Comparison of ENCODE assay signal across 11 cellular contexts in genomic region chr16:27242398-27242797, GRCh38. TPM values are rescaled to one million over a fixed set of nuclear protein-coding genes. Genes with fewer than 3 reads are reported as not detected.
DNase-seq lines count a peak whose midpoint lies in the region; ATAC-seq, FAIRE-seq and TF ChIP-seq lines count a peak whose summit lies in the region.
"Had no signal": no experiment of that assay in that cellular context is flagged by ENCODE, and none has a peak within 500 bp of the region (broad histone marks: within the 10 kb centered on the region; RNA-seq: fewer than 3 reads in every experiment).

No MANE protein-coding gene starts in this region.

- TF ChIP-seq EP300 in A549 (IDR thresholded peaks at IDR 0.05): no peak

- no peak for TF ChIP-seq CTCF in A549 (IDR thresholded peaks at IDR 0.05)
- no peak for TF ChIP-seq CTCF in nephron progenitor cell (IDR thresholded peaks at IDR 0.05)

- H3K27ac Mint-ChIP-seq in nephron progenitor cell: peak overlapping the region; percentile 62

- H3K36me3 ChIP-seq in KOPT-K1 (ENCODE audit: insufficient read depth, low read length): no peaks in the 10 kb centered on the region; the same call in 1 of the 2 replicates

- peak overlapping the region; percentile 51 for H3K4me2 ChIP-seq in A549

- DNase-seq in A549 (ENCODE audit: low read depth in 1 of 2, low spot score in 1 of 2) (no peak), nephron progenitor cell (no peak), SIG-M5 (lab: John Stamatoyannopoulos, UW) (no peak), nucleus accumbens (lab: John Stamatoyannopoulos, UW) (no peak), NCI-H2227 (lab: John Stamatoyannopoulos, UW; ENCODE audit: unreplicated experiment) (no peak), GOT3 (lab: John Stamatoyannopoulos, UW) (no peak)
- DNase-seq: DMS79 treated with DMSO at 0.1 percent for 48 hours, NCI-H2029, T1000 had no signal

- no peaks in the 10 kb centered on the region for H3K9me3 Mint-ChIP-seq in nephron progenitor cell

- peak overlapping the region; percentile 65 for H3K4me3 Mint-ChIP-seq in nephron progenitor cell

- peaks cover 43% of the 10 kb centered on the region for H3K4me1 ChIP-seq in A549

- CTCF ChIA-PET in A549 (lab: Yijun Ruan, JAX): interaction anchor here (0.9 to 16.7 kb wide), 5 partner anchors 12 to 126 kb away, joined by 3 to 291 read pairs (median 5); no protein-coding TSS in a partner anchor

- H3K36me3 Mint-ChIP-seq in nephron progenitor cell (ENCODE audit: low read depth): no peaks in the 10 kb centered on the region

- POLR2A ChIA-PET in A549 (lab: Yijun Ruan, JAX): interaction anchor here (2.1 kb wide), 1 partner anchor 39 kb away, joined by 7 read pairs; the partner anchor contains the start of gene KDM8

- peaks cover 11% of the 10 kb centered on the region for H3K27me3 Mint-ChIP-seq in nephron progenitor cell (ENCODE audit: low read depth, poor library complexity)

- H3K4me1 Mint-ChIP-seq in nephron progenitor cell: peaks cover 64% of the 10 kb centered on the region

- FAIRE-seq in A549 (lab: Jason Lieb, UNC): no peak

- no peaks in the 10 kb centered on the region for H3K9me3 ChIP-seq in A549
- no peaks in the 10 kb centered on the region for H3K9me3 ChIP-seq in KOPT-K1 (ENCODE audit: insufficient read depth, low read length, poor library complexity, severe bottlenecking)

- H3K4me3 ChIP-seq in A549: no peak overlapping the region

- WGBS in A549 (ENCODE audit: missing lambda C conversion rate): 100% methylated on average over 2 of the region's 2 CpGs

- peak overlapping the region; percentile 9 to 69; a peak in 3 of 6 replicates for H3K27ac ChIP-seq in A549
- peak overlapping the region; percentile 29 for H3K27ac ChIP-seq in KOPT-K1 (ENCODE audit: low read depth, low read length, poor library complexity, severe bottlenecking)
- peak overlapping the region; percentile 49 for H3K27ac ChIP-seq in cingulate gyrus (ENCODE audit: low read depth, low read length)

- TF ChIP-seq POLR2A in A549 (IDR thresholded peaks at IDR 0.05; ENCODE audit: low read length): no peak

- ATAC-seq in A549: no peak

- no peak for TF ChIP-seq RAD21 in A549 (conservative IDR thresholded peaks at IDR 0.05 in 1 of 2, IDR thresholded peaks at IDR 0.05 in 1 of 2)

TF ChIP-seq in A549, 52 proteins besides CTCF, POLR2A, EP300 and RAD21:
- TF ChIP-seq EHMT2 (IDR thresholded peaks at IDR 0.05; ENCODE audit: low read depth) (no peak), CHD2 (IDR thresholded peaks at IDR 0.05; ENCODE audit: low read length, partially characterized antibody) (no peak), FOSB (CRISPR knock-in tag; IDR thresholded peaks at IDR 0.05) (no peak), SREBF2 (IDR thresholded peaks at IDR 0.05) (no peak), NPAS2 (CRISPR knock-in tag; IDR thresholded peaks at IDR 0.05; ENCODE audit: borderline replicate concordance) (no peak), USF2 (IDR thresholded peaks at IDR 0.05) (no peak), CEBPB (IDR thresholded peaks at IDR 0.05) (no peak), RFX5 (IDR thresholded peaks at IDR 0.05) (no peak), HES2 (IDR thresholded peaks at IDR 0.05) (no peak), RARB (CRISPR knock-in tag; IDR thresholded peaks at IDR 0.05) (no peak), HOXA7 (CRISPR knock-in tag; IDR thresholded peaks at IDR 0.05) (no peak), JUN (IDR thresholded peaks at IDR 0.05) (no peak), ZNF302 (CRISPR knock-in tag; IDR thresholded peaks at IDR 0.05) (no peak), MAFK (IDR thresholded peaks at IDR 0.05; ENCODE audit: partially characterized antibody) (no peak), KDM1A (IDR thresholded peaks at IDR 0.05; ENCODE audit: low read depth) (no peak), NR3C1 (IDR thresholded peaks at IDR 0.05) (no peak), REST (IDR thresholded peaks at IDR 0.05) (no peak)

RNA-seq across cellular contexts. Expression of gene NSMCE1, which starts 26.2 kb away (rescaled TPM):
- polyA plus RNA-seq in A549 (2011; rRNA removed) (32.0 and 33.3 TPM in 2 replicates), A549 (2017; fragmentation: RNase III; extraction: RNeasy Plus Mini Kit Qiagen cat#74134 plus additional on column Dnase treatment) (59.9 to 72.6 TPM (median 60.6 TPM) in 3 replicates)
- 28.8 and 36.5 TPM in 2 replicates for polyA plus RNA-seq in A549 (2012; cell fraction: cytosol; rRNA removed)
- polyA plus RNA-seq in A549 (2012; cell fraction: nucleus; rRNA removed): 18.9 and 25.4 TPM in 2 replicates
- 40.0 and 43.9 TPM in 2 replicates for polyA minus RNA-seq in A549 (2011; rRNA and poly(A)+ RNA removed)

RNA-seq across cellular contexts. Expression of gene KDM8, which starts 39.1 kb away (rescaled TPM):
- polyA plus RNA-seq in A549 (2011; rRNA removed) (1.6 and 2.0 TPM in 2 replicates), A549 (2017; fragmentation: RNase III; extraction: RNeasy Plus Mini Kit Qiagen cat#74134 plus additional on column Dnase treatment) (2.3 to 3.0 TPM (median 2.4 TPM) in 3 replicates)
- 2.5 and 2.6 TPM in 2 replicates for polyA plus RNA-seq in A549 (2012; cell fraction: cytosol; rRNA removed)
- 4.7 and 6.6 TPM in 2 replicates for polyA plus RNA-seq in A549 (2012; cell fraction: nucleus; rRNA removed)
- polyA minus RNA-seq in A549 (2011; rRNA and poly(A)+ RNA removed): 3.0 and 4.9 TPM in 2 replicates
